In the genomic region with DNA sequence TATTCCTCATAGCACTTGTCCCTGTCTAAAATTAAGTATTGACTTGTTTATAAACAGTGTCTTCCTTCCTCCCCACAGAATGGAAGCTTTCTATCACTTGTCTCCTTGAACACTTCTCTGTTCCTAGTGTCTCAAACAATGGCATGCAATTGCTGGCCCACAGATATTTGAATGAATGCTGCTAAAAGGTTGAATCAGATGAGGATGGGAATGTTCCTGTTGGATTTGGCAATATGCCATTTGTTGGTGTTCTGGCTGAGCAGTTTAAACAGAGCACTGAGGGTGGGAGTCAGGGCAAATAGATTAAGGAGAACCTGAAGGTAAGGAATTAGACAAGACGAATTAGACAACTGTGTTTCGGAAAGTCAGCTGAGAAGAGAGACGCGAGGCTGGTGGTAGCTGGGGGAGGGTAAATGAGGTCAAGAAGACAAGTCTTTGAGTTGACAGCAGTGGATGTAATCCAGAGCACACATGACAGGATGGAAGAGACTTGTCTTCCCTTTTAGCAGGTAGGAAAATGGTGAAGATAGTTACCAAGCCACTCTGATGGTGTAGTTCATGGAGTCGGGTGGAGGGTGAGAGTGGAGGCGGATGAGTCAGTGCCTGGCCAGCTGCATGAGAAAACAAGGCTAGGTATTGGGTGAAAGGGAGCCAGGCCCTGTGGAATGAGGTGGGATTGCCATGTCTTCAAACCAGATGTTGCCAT, we compare ENCODE assay signal across 13 cellular contexts.
DNase-seq lines count a peak whose midpoint lies in the region; ATAC-seq, FAIRE-seq and TF ChIP-seq lines count a peak whose summit lies in the region.
"Had no signal": no experiment of that assay in that cellular context is flagged by ENCODE, and none has a peak within 500 bp of the region (broad histone marks: within the 10 kb centered on the region; RNA-seq: fewer than 3 reads in every experiment).

No MANE protein-coding gene starts in this region.

- DNase-seq in AG10803 (ENCODE audit: low read depth) (peak; percentile 55), GM18507 (ENCODE audit: extremely low spot score, insufficient read length, low read depth) (no peak), left kidney (ENCODE audit: low read depth, low spot score) (peak; percentile 7), retina (no peak)
- DNase-seq in activated naive CD8-positive, alpha-beta T cell treated with anti-CD3 and anti-CD28 coated beads, Interleukin-2, amount 50 U/mL, for 24 hours, result peak; percentile 64
- DNase-seq: activated effector memory CD4-positive, alpha-beta T cell treated with anti-CD3 and anti-CD28 coated beads, Interleukin-2, amount 50 U/mL, for 16 hours; KG1; ovary had no signal

- H3K27me3 Mint-ChIP-seq in activated naive CD8-positive, alpha-beta T cell treated with anti-CD3 and anti-CD28 coated beads, Interleukin-2, amount 50 U/mL, for 24 hours, result no peaks in the 10 kb centered on the region

- peak; percentile 9 for ATAC-seq in activated naive CD8-positive, alpha-beta T cell treated with anti-CD3 and anti-CD28 coated beads, Interleukin-2, amount 50 U/mL, for 24 hours
- ATAC-seq in HG03139 (IDR thresholded peaks at IDR 0.05; ENCODE audit: unreplicated experiment) (no peak), HG03342 (IDR thresholded peaks at IDR 0.05; ENCODE audit: unreplicated experiment) (no peak), HG03571 (IDR thresholded peaks at IDR 0.05; ENCODE audit: unreplicated experiment) (no peak)

- H3K9me3 Mint-ChIP-seq in activated naive CD8-positive, alpha-beta T cell treated with anti-CD3 and anti-CD28 coated beads, Interleukin-2, amount 50 U/mL, for 24 hours, result no peaks in the 10 kb centered on the region

- no peak for TF ChIP-seq CTCF in AG10803 (conservative IDR thresholded peaks at IDR 0.05; ENCODE audit: low read length)

- H3K4me3 ChIP-seq in AG10803 (ENCODE audit: low read length), result no peak overlapping the region
- H3K4me3 ChIP-seq: ovary, SJCRH30 had no signal

- peaks cover 8% of the 10 kb centered on the region for H3K4me1 Mint-ChIP-seq in activated naive CD8-positive, alpha-beta T cell treated with anti-CD3 and anti-CD28 coated beads, Interleukin-2, amount 50 U/mL, for 24 hours

- no peak overlapping the region for H3K4me3 Mint-ChIP-seq in activated naive CD8-positive, alpha-beta T cell treated with anti-CD3 and anti-CD28 coated beads, Interleukin-2, amount 50 U/mL, for 24 hours

- H3K36me3 Mint-ChIP-seq in activated naive CD8-positive, alpha-beta T cell treated with anti-CD3 and anti-CD28 coated beads, Interleukin-2, amount 50 U/mL, for 24 hours (ENCODE audit: low read depth), result peaks cover 42% of the 10 kb centered on the region

- peak; percentile 18 for FAIRE-seq in GM18507 (lab: Jason Lieb, UNC)
- FAIRE-seq: H1 had no signal

- no peak overlapping the region for H3K27ac Mint-ChIP-seq in activated naive CD8-positive, alpha-beta T cell treated with anti-CD3 and anti-CD28 coated beads, Interleukin-2, amount 50 U/mL, for 24 hours

Comparison
In these comparisons a context has a peak if more than half of its experiments do, and no peak if none do; other contexts are left out.
1. DNase-seq: peak in AG10803 (single experiment), activated naive CD8-positive, alpha-beta T cell treated with anti-CD3 and anti-CD28 coated beads, Interleukin-2, amount 50 U/mL, for 24 hours (single experiment) and left kidney (single experiment); none in GM18507 (single experiment) and retina (single experiment).